Comparison of ENCODE assay signal across 2 cellular contexts in the genomic region with DNA sequence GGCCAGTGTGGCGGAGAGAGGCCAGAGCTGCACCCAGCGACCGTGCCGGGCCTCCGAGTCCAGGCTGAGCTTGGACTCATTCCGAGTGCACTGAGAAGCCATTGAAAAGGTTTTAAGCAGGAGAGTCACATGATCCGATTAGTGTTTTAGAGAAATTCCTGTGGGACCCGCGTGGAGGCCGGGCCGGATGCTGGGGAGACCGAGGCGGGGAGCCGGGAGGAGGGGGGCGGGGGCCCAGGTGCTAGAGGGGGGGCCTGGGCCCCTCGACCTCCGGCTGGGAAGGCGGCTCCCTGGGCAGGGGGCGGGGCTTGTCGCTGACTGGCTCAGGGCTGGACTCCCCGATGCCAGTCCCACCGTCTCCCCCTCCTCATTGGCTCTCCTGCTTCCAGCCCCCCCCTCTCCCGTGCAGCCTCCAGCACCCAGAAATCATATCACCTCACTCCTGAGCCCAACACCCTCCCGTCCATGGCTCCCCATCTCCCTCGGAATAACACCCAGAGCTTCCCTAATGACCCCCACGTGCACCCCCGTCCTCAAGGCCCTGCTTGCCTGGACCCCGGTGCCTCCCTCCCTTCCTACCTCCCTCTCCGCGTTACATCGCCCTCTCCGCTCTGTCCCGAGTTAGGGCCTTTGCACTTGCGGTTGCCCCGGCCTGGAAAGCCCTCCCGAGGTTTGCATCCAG.
TF ChIP-seq lines count a peak whose summit lies in the region.

No MANE protein-coding gene starts in this region.

TF ChIP-seq in A549, 52 proteins besides CTCF, POLR2A, EP300 and RAD21 (continued from another document):
- TF ChIP-seq, protein P1, sequence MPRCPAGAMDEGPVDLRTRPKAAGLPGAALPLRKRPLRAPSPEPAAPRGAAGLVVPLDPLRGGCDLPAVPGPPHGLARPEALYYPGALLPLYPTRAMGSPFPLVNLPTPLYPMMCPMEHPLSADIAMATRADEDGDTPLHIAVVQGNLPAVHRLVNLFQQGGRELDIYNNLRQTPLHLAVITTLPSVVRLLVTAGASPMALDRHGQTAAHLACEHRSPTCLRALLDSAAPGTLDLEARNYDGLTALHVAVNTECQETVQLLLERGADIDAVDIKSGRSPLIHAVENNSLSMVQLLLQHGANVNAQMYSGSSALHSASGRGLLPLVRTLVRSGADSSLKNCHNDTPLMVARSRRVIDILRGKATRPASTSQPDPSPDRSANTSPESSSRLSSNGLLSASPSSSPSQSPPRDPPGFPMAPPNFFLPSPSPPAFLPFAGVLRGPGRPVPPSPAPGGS (IDR thresholded peaks at IDR 0.05) = no peak
- no peak for TF ChIP-seq HOXA7 (CRISPR knock-in tag; IDR thresholded peaks at IDR 0.05)
- no peak for TF ChIP-seq CHD2 (IDR thresholded peaks at IDR 0.05; ENCODE audit: low read length, partially characterized antibody)
- TF ChIP-seq MYC (IDR thresholded peaks at IDR 0.05; ENCODE audit: borderline replicate concordance, low read length) = no peak
- no peak for TF ChIP-seq FOXS1 (CRISPR knock-in tag; IDR thresholded peaks at IDR 0.05)
- TF ChIP-seq, protein P2, sequence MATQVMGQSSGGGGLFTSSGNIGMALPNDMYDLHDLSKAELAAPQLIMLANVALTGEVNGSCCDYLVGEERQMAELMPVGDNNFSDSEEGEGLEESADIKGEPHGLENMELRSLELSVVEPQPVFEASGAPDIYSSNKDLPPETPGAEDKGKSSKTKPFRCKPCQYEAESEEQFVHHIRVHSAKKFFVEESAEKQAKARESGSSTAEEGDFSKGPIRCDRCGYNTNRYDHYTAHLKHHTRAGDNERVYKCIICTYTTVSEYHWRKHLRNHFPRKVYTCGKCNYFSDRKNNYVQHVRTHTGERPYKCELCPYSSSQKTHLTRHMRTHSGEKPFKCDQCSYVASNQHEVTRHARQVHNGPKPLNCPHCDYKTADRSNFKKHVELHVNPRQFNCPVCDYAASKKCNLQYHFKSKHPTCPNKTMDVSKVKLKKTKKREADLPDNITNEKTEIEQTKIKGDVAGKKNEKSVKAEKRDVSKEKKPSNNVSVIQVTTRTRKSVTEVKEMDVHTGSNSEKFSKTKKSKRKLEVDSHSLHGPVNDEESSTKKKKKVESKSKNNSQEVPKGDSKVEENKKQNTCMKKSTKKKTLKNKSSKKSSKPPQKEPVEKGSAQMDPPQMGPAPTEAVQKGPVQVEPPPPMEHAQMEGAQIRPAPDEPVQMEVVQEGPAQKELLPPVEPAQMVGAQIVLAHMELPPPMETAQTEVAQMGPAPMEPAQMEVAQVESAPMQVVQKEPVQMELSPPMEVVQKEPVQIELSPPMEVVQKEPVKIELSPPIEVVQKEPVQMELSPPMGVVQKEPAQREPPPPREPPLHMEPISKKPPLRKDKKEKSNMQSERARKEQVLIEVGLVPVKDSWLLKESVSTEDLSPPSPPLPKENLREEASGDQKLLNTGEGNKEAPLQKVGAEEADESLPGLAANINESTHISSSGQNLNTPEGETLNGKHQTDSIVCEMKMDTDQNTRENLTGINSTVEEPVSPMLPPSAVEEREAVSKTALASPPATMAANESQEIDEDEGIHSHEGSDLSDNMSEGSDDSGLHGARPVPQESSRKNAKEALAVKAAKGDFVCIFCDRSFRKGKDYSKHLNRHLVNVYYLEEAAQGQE (IDR thresholded peaks at IDR 0.05) = no peak
- TF ChIP-seq, protein P3, sequence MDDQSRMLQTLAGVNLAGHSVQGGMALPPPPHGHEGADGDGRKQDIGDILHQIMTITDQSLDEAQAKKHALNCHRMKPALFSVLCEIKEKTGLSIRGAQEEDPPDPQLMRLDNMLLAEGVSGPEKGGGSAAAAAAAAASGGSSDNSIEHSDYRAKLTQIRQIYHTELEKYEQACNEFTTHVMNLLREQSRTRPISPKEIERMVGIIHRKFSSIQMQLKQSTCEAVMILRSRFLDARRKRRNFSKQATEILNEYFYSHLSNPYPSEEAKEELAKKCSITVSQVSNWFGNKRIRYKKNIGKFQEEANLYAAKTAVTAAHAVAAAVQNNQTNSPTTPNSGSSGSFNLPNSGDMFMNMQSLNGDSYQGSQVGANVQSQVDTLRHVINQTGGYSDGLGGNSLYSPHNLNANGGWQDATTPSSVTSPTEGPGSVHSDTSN (IDR thresholded peaks at IDR 0.05) = peak; percentile 68
- TF ChIP-seq CEBPB (IDR thresholded peaks at IDR 0.05) = no peak
- TF ChIP-seq, protein P4, sequence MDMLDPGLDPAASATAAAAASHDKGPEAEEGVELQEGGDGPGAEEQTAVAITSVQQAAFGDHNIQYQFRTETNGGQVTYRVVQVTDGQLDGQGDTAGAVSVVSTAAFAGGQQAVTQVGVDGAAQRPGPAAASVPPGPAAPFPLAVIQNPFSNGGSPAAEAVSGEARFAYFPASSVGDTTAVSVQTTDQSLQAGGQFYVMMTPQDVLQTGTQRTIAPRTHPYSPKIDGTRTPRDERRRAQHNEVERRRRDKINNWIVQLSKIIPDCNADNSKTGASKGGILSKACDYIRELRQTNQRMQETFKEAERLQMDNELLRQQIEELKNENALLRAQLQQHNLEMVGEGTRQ (IDR thresholded peaks at IDR 0.05) = 0 out of 2 replicates have a peak, but pooled peaks have one; percentile 31
- TF ChIP-seq RCOR1 (IDR thresholded peaks at IDR 0.05; ENCODE audit: low read depth, low read length) = no peak

TF ChIP-seq in PFSK-1, 5 proteins besides CTCF, POLR2A, EP300 and RAD21 (continued from another document):
- TF ChIP-seq, protein P2 (IDR thresholded peaks at IDR 0.05; ENCODE audit: insufficient read depth in 1 of 2, low read depth in 2 of 2, low read length in 2 of 2) = 0 out of 4 replicates have a peak, but pooled peaks of 1 of the 2 experiments have one; percentile 29
- peak; percentile 68 for TF ChIP-seq POLR2AphosphoS5 (IDR thresholded peaks at IDR 0.05; ENCODE audit: low read depth, low read length)
